Comparison of ENCODE assay signal across 8 cellular contexts in the genomic region with DNA sequence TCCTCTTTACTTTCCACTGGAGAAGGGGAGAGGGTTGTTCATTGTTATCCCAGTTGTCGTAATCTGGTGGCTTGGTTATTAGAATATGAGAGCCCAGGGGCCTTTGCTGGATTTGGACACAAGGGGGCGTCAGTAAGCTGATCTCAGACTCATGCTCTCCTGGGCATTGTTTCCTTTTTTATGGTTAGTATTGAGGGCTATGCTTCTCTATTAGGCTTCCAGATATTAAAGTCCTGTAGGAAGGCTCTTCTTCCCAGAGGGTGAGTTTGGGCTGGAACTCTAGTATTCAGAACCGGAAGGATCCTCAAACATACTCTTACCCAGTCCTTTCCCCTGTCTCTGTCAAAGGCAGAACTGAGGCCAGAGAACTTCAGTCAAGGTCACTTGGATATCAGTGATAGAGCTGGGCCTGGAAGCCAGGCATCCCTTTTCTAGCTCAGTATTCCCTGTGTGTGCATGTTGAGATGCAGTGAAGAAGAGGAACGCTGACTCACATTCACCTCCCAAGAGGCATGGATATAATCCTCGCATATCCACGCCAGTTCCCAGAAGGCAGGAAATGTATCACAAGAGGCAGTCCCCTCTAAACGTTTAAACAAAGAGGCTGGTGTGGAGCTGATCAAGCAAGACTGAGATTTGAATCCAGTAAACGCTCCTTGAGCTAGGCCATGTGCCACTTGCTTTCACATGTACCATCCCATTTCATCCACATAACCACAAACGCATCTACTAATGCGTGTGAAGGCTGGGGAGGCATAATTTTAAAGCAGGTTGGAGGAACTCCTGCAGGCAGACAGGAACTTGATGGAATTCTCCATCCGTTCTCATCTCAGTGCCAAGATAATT. TPM values are rescaled to one million over a fixed set of nuclear protein-coding genes. Genes with fewer than 3 reads are reported as not detected.
A peak's percentile ranks its signal among the peaks of the same experiment; 100 is the strongest.
DNase-seq lines count a peak whose midpoint lies in the region; ATAC-seq and TF ChIP-seq lines count a peak whose summit lies in the region.

No MANE protein-coding gene starts in this region.

- H3K4me3 ChIP-seq in astrocyte of the spinal cord (ENCODE audit: low read depth, low read length) (no peak overlapping the region), iPS DF 6.9 (ENCODE audit: low read length) (no peak overlapping the region), skeletal muscle tissue (ENCODE audit: low read length in 3 of 3) (no peak overlapping the region)

- WGBS in iPS DF 6.9 (ENCODE audit: insufficient coverage, insufficient read length), result no CpG with 5 or more reads among the region's 11 CpGs

- DNase-seq in GM04503 (ENCODE audit: low read depth), result peak; percentile 66
- peak; percentile 62 for DNase-seq in NCI-H1105 (lab: John Stamatoyannopoulos, UW)
- peak in 4 of 5 experiments; percentile 4 to 47 (median 32) for DNase-seq in T-helper 2 cell
- DNase-seq in astrocyte of the spinal cord (ENCODE audit: low read depth, low spot score), result peak; percentile 83
- DNase-seq in iPS DF 6.9 (ENCODE audit: low read depth, low spot score), result peak; percentile 50

- H3K27ac ChIP-seq in iPS DF 6.9 (ENCODE audit: low read length) (no peak overlapping the region), skeletal muscle tissue (ENCODE audit: low read depth, low read length) (peak overlapping the region; percentile 46)

- in situ Hi-C loops in astrocyte of the spinal cord (cut with HindIII; ENCODE audit: low sequenced_read_pairs), result no loop called here

- H3K9me3 ChIP-seq in iPS DF 6.9 (ENCODE audit: control insufficient read depth, insufficient read depth, low read length), result no peaks in the 10 kb centered on the region
- H3K9me3 ChIP-seq in skeletal muscle tissue (ENCODE audit: control insufficient read depth in 3 of 3, low read length in 3 of 3), result no peaks in the 10 kb centered on the region

- H3K36me3 ChIP-seq in iPS DF 6.9 (ENCODE audit: control insufficient read depth, insufficient read depth, low read length), result peaks cover 7% of the 10 kb centered on the region; the same call in 1 of the 2 replicates
- H3K36me3 ChIP-seq in skeletal muscle tissue (ENCODE audit: control insufficient read depth in 3 of 3, insufficient read depth in 3 of 3, low read length in 3 of 3), result peaks cover 66 to 81% (median 75%) of the 10 kb centered on the region in 3 donors

- ATAC-seq in HG03469 (IDR thresholded peaks at IDR 0.05; ENCODE audit: unreplicated experiment), result no peak
- no peak for ATAC-seq in GM21381 (IDR thresholded peaks at IDR 0.05; ENCODE audit: unreplicated experiment)

- peak overlapping the region in 1 of 3 donors; percentile 40 for H3K9ac ChIP-seq in skeletal muscle tissue (ENCODE audit: low read depth in 1 of 3, low read length in 3 of 3)

- no peaks in the 10 kb centered on the region for H3K27me3 ChIP-seq in iPS DF 6.9 (ENCODE audit: control insufficient read depth, insufficient read depth, low read length)
- H3K27me3 ChIP-seq in skeletal muscle tissue (ENCODE audit: control insufficient read depth in 3 of 3, insufficient read depth in 3 of 3, low read length in 3 of 3), result no peaks in the 10 kb centered on the region

- peak; percentile 96 for TF ChIP-seq CTCF in astrocyte of the spinal cord (IDR thresholded peaks at IDR 0.05; ENCODE audit: low read depth, low read length)

- H3K4me1 ChIP-seq in iPS DF 6.9 (ENCODE audit: control insufficient read depth, insufficient read depth, low read length) (no peaks in the 10 kb centered on the region), skeletal muscle tissue (ENCODE audit: control insufficient read depth in 3 of 3, insufficient read depth in 3 of 3, low read length in 3 of 3) (peaks cover 4 to 18% (median 7%) of the 10 kb centered on the region in 3 donors)

RNA-seq across cellular contexts. Expression of gene UBE3B, which starts 41.6 kb away (rescaled TPM):
- total RNA-seq in skeletal muscle tissue, result 21.4 TPM

RNA-seq across cellular contexts. Expression of gene KCTD10, which starts 41.9 kb away (rescaled TPM):
- 24.0 TPM for total RNA-seq in skeletal muscle tissue

RNA-seq across cellular contexts. Expression of gene MMAB, which starts 54.3 kb away (rescaled TPM):
- total RNA-seq in skeletal muscle tissue, result 18.3 TPM

RNA-seq across cellular contexts. Expression of gene MVK, which starts 54.6 kb away (rescaled TPM):
- total RNA-seq in skeletal muscle tissue, result 13.0 TPM

Comparison
In these comparisons a context has a peak if more than half of its experiments do, and no peak if none do; other contexts are left out.
1. DNase-seq: peak in every context shown above with its lines; median percentile 83 in astrocyte of the spinal cord; 66 in GM04503; 62 in NCI-H1105; 50 in iPS DF 6.9; 32 in T-helper 2 cell.